Comparison of ENCODE assay signal across 1 cellular context in the genomic region with DNA sequence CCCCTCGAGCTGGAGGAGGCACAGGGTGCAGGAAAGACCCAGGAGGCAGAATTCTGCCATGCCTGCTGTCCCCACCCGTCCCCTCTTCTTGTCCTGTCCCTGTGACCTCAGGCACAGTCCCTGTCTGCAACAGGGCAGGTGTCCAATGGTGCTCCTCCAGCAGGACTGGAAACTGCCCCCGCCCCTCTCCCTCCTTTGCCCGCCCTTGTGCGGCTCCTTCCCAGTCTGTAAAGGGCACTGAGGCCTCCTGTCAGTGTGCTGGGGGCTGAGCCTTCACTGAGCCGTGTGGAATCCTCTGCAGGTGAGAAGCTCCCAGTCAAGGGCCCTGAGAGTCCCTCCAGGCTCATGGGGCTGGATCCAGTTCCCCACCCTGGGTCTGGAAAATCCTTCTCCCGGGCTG.
A peak's percentile ranks its signal among the peaks of the same experiment; 100 is the strongest.
TF ChIP-seq lines count a peak whose summit lies in the region.

No MANE protein-coding gene starts in this region.

TF ChIP-seq in HEK293, 187 proteins besides CTCF, POLR2A, EP300 and RAD21:
- 0 out of 2 replicates have a peak, but pooled peaks have one; percentile 14 for TF ChIP-seq SP2 (tag by site-specific recombination; IDR thresholded peaks at IDR 0.05)
- no peak for TF ChIP-seq ZNF768 (tag by site-specific recombination; IDR thresholded peaks at IDR 0.05)
